11 cellular contexts compared by ENCODE assay signal in the genomic region with DNA sequence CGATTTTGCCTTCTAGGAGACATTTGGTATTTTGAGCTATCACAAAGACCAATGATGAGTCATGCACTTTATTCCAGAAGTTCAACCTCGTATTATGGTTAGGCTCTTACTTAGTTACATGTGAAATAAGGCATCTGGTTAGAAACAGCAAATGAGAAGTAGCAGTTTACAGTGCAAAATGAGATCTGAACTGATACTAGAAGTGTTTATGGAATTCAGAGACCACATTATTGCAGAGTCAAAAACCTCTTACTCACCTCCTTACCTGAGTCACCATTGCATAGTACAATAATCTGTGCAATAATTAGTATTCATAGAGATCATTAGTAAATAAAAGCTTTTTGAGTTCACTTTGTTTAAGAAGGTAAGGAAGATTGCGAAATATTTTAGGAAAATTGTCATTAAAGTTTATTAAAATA. TPM values are rescaled to one million over a fixed set of nuclear protein-coding genes. Genes with fewer than 3 reads are reported as not detected.
A peak's percentile ranks its signal among the peaks of the same experiment; 100 is the strongest.
DNase-seq lines count a peak whose midpoint lies in the region; ATAC-seq and TF ChIP-seq lines count a peak whose summit lies in the region.
"Had no signal": no experiment of that assay in that cellular context is flagged by ENCODE, and none has a peak within 500 bp of the region (broad histone marks: within the 10 kb centered on the region; RNA-seq: fewer than 3 reads in every experiment).

No MANE protein-coding gene starts in this region.

- CTCF ChIA-PET in PC-3 (lab: Charles Lee), result no interaction called here

- H3K27me3 ChIP-seq in PC-3 (ENCODE audit: low read length) (no peaks in the 10 kb centered on the region), fibroblast of lung (ENCODE audit: control insufficient read depth, insufficient read depth, low read length) (no peaks in the 10 kb centered on the region), hepatocyte (no peaks in the 10 kb centered on the region), mesendoderm (ENCODE audit: insufficient read depth, low read length, poor library complexity) (no peaks in the 10 kb centered on the region)

- H2BK15ac ChIP-seq in mesendoderm (replicated peaks; ENCODE audit: low read depth), result no peak overlapping the region

- TF ChIP-seq POLR2A in GM18505 (IDR thresholded peaks at IDR 0.05; ENCODE audit: borderline replicate concordance, extremely low read depth, insufficient read depth, insufficient read length), result no peak

- H3K79me2 ChIP-seq in PC-3 (ENCODE audit: low read length) (peaks cover 88% of the 10 kb centered on the region), fibroblast of lung (ENCODE audit: control insufficient read depth, insufficient read depth, low read length) (peaks cover 65% of the 10 kb centered on the region), hepatocyte (peaks cover 96% of the 10 kb centered on the region), mesendoderm (ENCODE audit: control insufficient read depth, insufficient read depth, low read length) (peaks cover 14% of the 10 kb centered on the region)

- H3K79me1 ChIP-seq in mesendoderm (ENCODE audit: low read length), result peaks cover 7% of the 10 kb centered on the region

- TF ChIP-seq CTCF in PC-3 (conservative IDR thresholded peaks at IDR 0.05; ENCODE audit: low read depth, low read length), result no peak
- no peak for TF ChIP-seq CTCF in fibroblast of lung (conservative IDR thresholded peaks at IDR 0.05 in 1 of 2, IDR thresholded peaks at IDR 0.05 in 1 of 2; ENCODE audit: low read depth in 1 of 2, low read length in 2 of 2)
- no peak for TF ChIP-seq CTCF in hepatocyte (IDR thresholded peaks at IDR 0.05; ENCODE audit: poor library complexity)

- no peak overlapping the region for H4K5ac ChIP-seq in mesendoderm (ENCODE audit: low read length)

- no peaks in the 10 kb centered on the region for H3F3A ChIP-seq in PC-3 (ENCODE audit: low read length, unreplicated experiment)

- no peak overlapping the region for H2BK5ac ChIP-seq in mesendoderm (ENCODE audit: low read length)

- peaks cover 11% of the 10 kb centered on the region; the same call in 1 of the 2 replicates for H4K20me1 ChIP-seq in PC-3 (ENCODE audit: low read length)
- no peaks in the 10 kb centered on the region for H4K20me1 ChIP-seq in fibroblast of lung (ENCODE audit: control insufficient read depth, extremely low read depth, insufficient read depth, low read length)
- peaks cover 59% of the 10 kb centered on the region for H4K20me1 ChIP-seq in hepatocyte (ENCODE audit: insufficient read depth, poor library complexity, severe bottlenecking)

- no peak overlapping the region for H2AK5ac ChIP-seq in mesendoderm (ENCODE audit: low read length)

- ATAC-seq in PC-3 (no peak; the same call in 1 of the 2 replicates), GM18505 (IDR thresholded peaks at IDR 0.05; ENCODE audit: unreplicated experiment) (no peak)
- ATAC-seq in stimulated activated naive CD8-positive, alpha-beta T cell treated with anti-CD3 and anti-CD28 coated beads, Interleukin-15, amount 100 ng/mL, for 72 hours, result peak; percentile 80

- no peak overlapping the region for H3K4ac ChIP-seq in mesendoderm (ENCODE audit: low read depth, low read length)

- H3K36me3 Mint-ChIP-seq in activated naive CD8-positive, alpha-beta T cell, result peaks cover 13% of the 10 kb centered on the region
- peaks cover 30% of the 10 kb centered on the region for H3K36me3 Mint-ChIP-seq in activated naive CD8-positive, alpha-beta T cell treated with anti-CD3 and anti-CD28 coated beads for 36 hours

- H3K9me2 ChIP-seq in PC-3 (replicated peaks; ENCODE audit: low read length) (no peaks in the 10 kb centered on the region), hepatocyte (replicated peaks; ENCODE audit: insufficient read depth) (no peaks in the 10 kb centered on the region)

- no peak overlapping the region for H3K18ac ChIP-seq in mesendoderm (ENCODE audit: low read length)

- H2AFZ ChIP-seq in PC-3 (ENCODE audit: low read length), result no peak overlapping the region
- H2AFZ ChIP-seq in fibroblast of lung (ENCODE audit: low read length), result no peak overlapping the region
- no peak overlapping the region for H2AFZ ChIP-seq in hepatocyte

- no peak overlapping the region for H4K8ac ChIP-seq in mesendoderm (ENCODE audit: low read depth, low read length)

- H3K23ac ChIP-seq in mesendoderm (ENCODE audit: low read length), result no peak overlapping the region

- 75% methylated on average over 3 of the region's 3 CpGs for WGBS in hepatocyte (ENCODE audit: low lambda C conversion rate, missing lambda C conversion rate)
- WGBS in mesendoderm (ENCODE audit: extremely low coverage, insufficient coverage, low lambda C conversion rate), result 100% methylated on average over 1 of the region's 3 CpGs

- no peaks in the 10 kb centered on the region for H3K9me3 Mint-ChIP-seq in activated naive CD8-positive, alpha-beta T cell (ENCODE audit: low read depth)
- H3K9me3 Mint-ChIP-seq in activated naive CD8-positive, alpha-beta T cell treated with anti-CD3 and anti-CD28 coated beads for 36 hours, result no peaks in the 10 kb centered on the region
- H3K9me3 Mint-ChIP-seq in stimulated activated naive CD8-positive, alpha-beta T cell treated with anti-CD3 and anti-CD28 coated beads, Interleukin-15, amount 100 ng/mL, for 72 hours, result no peaks in the 10 kb centered on the region
- H3K9me3 Mint-ChIP-seq: CD4-positive, alpha-beta memory T cell; T-helper 1 cell treated with Interleukin-12 subunit alpha and Interleukin-12 subunit beta and Interleukin-4 antibody, amounts not matched to agents 30 μg/mL and 1 μg/mL, for 36 hours had no signal

- no peak overlapping the region for H3K4me2 ChIP-seq in PC-3 (ENCODE audit: low read length)
- no peak overlapping the region for H3K4me2 ChIP-seq in fibroblast of lung (ENCODE audit: extremely low read depth, insufficient read depth, low read length)
- no peak overlapping the region for H3K4me2 ChIP-seq in hepatocyte
- no peak overlapping the region for H3K4me2 ChIP-seq in mesendoderm (ENCODE audit: low read length)

- POLR2A ChIA-PET in PC-3 (lab: Charles Lee; ENCODE audit: unreplicated experiment), result interaction anchor here (0.6 kb wide), 1 partner anchor 70 kb away, joined by 5 read pairs; no protein-coding TSS in a partner anchor

- H3K9ac ChIP-seq in PC-3 (ENCODE audit: low read length), result no peak overlapping the region
- no peak overlapping the region for H3K9ac ChIP-seq in fibroblast of lung (ENCODE audit: insufficient read depth, low read length)
- H3K9ac ChIP-seq in mesendoderm (ENCODE audit: low read length), result no peak overlapping the region

- H3K36me3 ChIP-seq in PC-3 (ENCODE audit: low read depth, low read length) (peaks cover 16% of the 10 kb centered on the region; the same call in 1 of the 2 replicates), fibroblast of lung (ENCODE audit: control insufficient read depth, insufficient read depth, low read length) (peaks cover 1% of the 10 kb centered on the region), hepatocyte (replicated peaks; ENCODE audit: insufficient read depth, low read depth) (no peaks in the 10 kb centered on the region), mesendoderm (ENCODE audit: control insufficient read depth, insufficient read depth, low read length) (no peaks in the 10 kb centered on the region)

- no peak overlapping the region for H3K4me3 Mint-ChIP-seq in activated naive CD8-positive, alpha-beta T cell
- H3K4me3 Mint-ChIP-seq in activated naive CD8-positive, alpha-beta T cell treated with anti-CD3 and anti-CD28 coated beads for 36 hours, result no peak overlapping the region
- H3K4me3 Mint-ChIP-seq in stimulated activated naive CD8-positive, alpha-beta T cell treated with anti-CD3 and anti-CD28 coated beads, Interleukin-15, amount 100 ng/mL, for 72 hours, result no peak overlapping the region
- H3K4me3 Mint-ChIP-seq: T-helper 1 cell treated with Interleukin-12 subunit alpha and Interleukin-12 subunit beta and Interleukin-4 antibody, amounts not matched to agents 30 μg/mL and 1 μg/mL, for 36 hours had no signal

- H3K9me3 ChIP-seq in PC-3 (ENCODE audit: low read length) (no peaks in the 10 kb centered on the region), fibroblast of lung (ENCODE audit: control insufficient read depth, insufficient read depth, low read depth, low read length) (no peaks in the 10 kb centered on the region), hepatocyte (ENCODE audit: low read depth) (no peaks in the 10 kb centered on the region)

- H3K27ac Mint-ChIP-seq in activated naive CD8-positive, alpha-beta T cell, result peak overlapping the region; percentile 25
- no peak overlapping the region for H3K27ac Mint-ChIP-seq in activated naive CD8-positive, alpha-beta T cell treated with anti-CD3 and anti-CD28 coated beads for 36 hours
- no peak overlapping the region for H3K27ac Mint-ChIP-seq in stimulated activated naive CD8-positive, alpha-beta T cell treated with anti-CD3 and anti-CD28 coated beads, Interleukin-15, amount 100 ng/mL, for 72 hours
- H3K27ac Mint-ChIP-seq: T-helper 1 cell treated with Interleukin-12 subunit alpha and Interleukin-12 subunit beta and Interleukin-4 antibody, amounts not matched to agents 30 μg/mL and 1 μg/mL, for 36 hours had no signal

- intact Hi-C loops in PC-3 (cut with micrococcal nuclease), result no loop called here

- H3K56ac ChIP-seq in mesendoderm (ENCODE audit: low read length), result no peak overlapping the region

- DNase-seq in activated naive CD8-positive, alpha-beta T cell treated with anti-CD3 and anti-CD28 coated beads for 36 hours, result no peak
- peak; percentile 7 for DNase-seq in PC-3
- peak; percentile 70 to 88 for DNase-seq in fibroblast of lung (ENCODE audit: low read depth in 2 of 2)
- DNase-seq in stimulated activated naive CD8-positive, alpha-beta T cell treated with anti-CD3 and anti-CD28 coated beads, Interleukin-15, amount 100 ng/mL, for 72 hours, result no peak
- no peak for DNase-seq in hepatocyte (ENCODE audit: low spot score)
- DNase-seq in mesendoderm, result no peak
- DNase-seq: CD4-positive, alpha-beta memory T cell; NCI-H2081 had no signal

- H3K4me1 ChIP-seq in PC-3 (ENCODE audit: insufficient read depth, low read length) (peaks cover 10% of the 10 kb centered on the region; the same call in 1 of the 2 replicates), fibroblast of lung (ENCODE audit: control insufficient read depth, extremely low read depth, insufficient read depth, low read length) (peaks cover 3% of the 10 kb centered on the region), hepatocyte (ENCODE audit: insufficient read depth) (no peaks in the 10 kb centered on the region), mesendoderm (ENCODE audit: control insufficient read depth, low read depth, low read length) (no peaks in the 10 kb centered on the region)

- H2BK120ac ChIP-seq in mesendoderm (ENCODE audit: low read depth, low read length), result no peak overlapping the region

- BruUV-seq in PC-3 (replicated peaks; lab: Mats Ljungman, UMichigan), result no TSS peak

- peaks cover 55% of the 10 kb centered on the region for H3K4me1 Mint-ChIP-seq in activated naive CD8-positive, alpha-beta T cell (ENCODE audit: low read depth)
- peaks cover 44% of the 10 kb centered on the region for H3K4me1 Mint-ChIP-seq in activated naive CD8-positive, alpha-beta T cell treated with anti-CD3 and anti-CD28 coated beads for 36 hours
- H3K4me1 Mint-ChIP-seq in stimulated activated naive CD8-positive, alpha-beta T cell treated with anti-CD3 and anti-CD28 coated beads, Interleukin-15, amount 100 ng/mL, for 72 hours, result peaks cover 40% of the 10 kb centered on the region

- H3K4me3 ChIP-seq in PC-3 (ENCODE audit: low read length), result no peak overlapping the region
- no peak overlapping the region for H3K4me3 ChIP-seq in fibroblast of lung (replicated peaks in 1 of 4; ENCODE audit: control extremely low read depth in 1 of 4, insufficient read depth in 1 of 4, low read depth in 3 of 4, low read length in 4 of 4)
- no peak overlapping the region for H3K4me3 ChIP-seq in hepatocyte
- H3K4me3 ChIP-seq in mesendoderm (ENCODE audit: low read length), result no peak overlapping the region

- no peak overlapping the region for H3K27ac ChIP-seq in PC-3 (ENCODE audit: low read length)
- H3K27ac ChIP-seq in fibroblast of lung (ENCODE audit: insufficient read depth, low read length), result no peak overlapping the region
- H3K27ac ChIP-seq in hepatocyte, result no peak overlapping the region
- no peak overlapping the region for H3K27ac ChIP-seq in mesendoderm (ENCODE audit: low read depth, low read length)

- H3K27me3 Mint-ChIP-seq in activated naive CD8-positive, alpha-beta T cell, result no peaks in the 10 kb centered on the region
- no peaks in the 10 kb centered on the region for H3K27me3 Mint-ChIP-seq in activated naive CD8-positive, alpha-beta T cell treated with anti-CD3 and anti-CD28 coated beads for 36 hours
- H3K27me3 Mint-ChIP-seq in stimulated activated naive CD8-positive, alpha-beta T cell treated with anti-CD3 and anti-CD28 coated beads, Interleukin-15, amount 100 ng/mL, for 72 hours, result no peaks in the 10 kb centered on the region
- H3K27me3 Mint-ChIP-seq: CD4-positive, alpha-beta memory T cell had no signal

RNA-seq across cellular contexts. Expression of gene SEC24B, which starts 38.7 kb away (rescaled TPM):
- total RNA-seq in activated naive CD8-positive, alpha-beta T cell treated with anti-CD3 and anti-CD28 coated beads for 36 hours, result 10 to 100 TPM; 22.9 to 23.9 TPM
- total RNA-seq in PC-3 (2014; rRNA removed) (10.2 and 11.3 TPM in 2 replicates), fibroblast of lung (12.1 and 16.3 TPM in 2 replicates), hepatocyte (28.3 and 29.3 TPM in 2 replicates)
- polyA plus RNA-seq in fibroblast of lung (42.6 and 47.9 TPM in 2 replicates), hepatocyte (17.2 TPM in 2 replicates)
- 17.5 and 19.1 TPM in 2 replicates for polyA plus RNA-seq in fibroblast of lung (2012)
- 42.3 and 59.3 TPM in 2 replicates for polyA minus RNA-seq in fibroblast of lung (ENCODE audit: low replicate concordance)
- 19.4 TPM for polyA plus RNA-seq in mesendoderm (2013, experiment 1 of 2)
- 18.5 TPM for polyA plus RNA-seq in mesendoderm (2013, experiment 2 of 2)

Comparison
In these comparisons a context has a peak if more than half of its experiments do, and no peak if none do; other contexts are left out.
1. DNase-seq: peak in PC-3 (single experiment) and fibroblast of lung (2 of 2); none in activated naive CD8-positive, alpha-beta T cell treated with anti-CD3 and anti-CD28 coated beads for 36 hours (single experiment), stimulated activated naive CD8-positive, alpha-beta T cell treated with anti-CD3 and anti-CD28 coated beads, Interleukin-15, amount 100 ng/mL, for 72 hours (0 of 2), hepatocyte (single experiment) and mesendoderm (single experiment).